In the genomic region with DNA sequence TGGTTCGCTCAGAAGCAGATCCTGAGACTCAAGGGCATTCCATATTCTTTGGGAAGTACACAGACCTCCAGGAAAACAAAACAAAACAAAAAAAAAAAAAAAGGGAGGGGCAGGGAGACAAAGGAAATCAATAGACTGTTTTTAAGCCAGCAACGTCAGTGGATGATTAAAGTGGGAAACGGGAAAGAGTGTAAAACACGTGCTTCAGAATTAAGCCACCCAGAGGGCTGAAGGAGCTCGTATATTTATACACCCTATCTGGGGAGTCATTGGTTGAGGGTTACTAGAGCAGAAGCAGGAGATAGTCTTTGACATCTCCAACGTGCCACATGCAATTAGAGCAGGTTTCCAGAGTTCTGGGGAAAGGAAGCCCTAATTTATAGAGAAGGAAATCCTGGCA, we compare ENCODE assay signal across 14 cellular contexts.
"Had no signal": no experiment of that assay in that cellular context is flagged by ENCODE, and none has a peak within 500 bp of the region (broad histone marks: within the 10 kb centered on the region; RNA-seq: fewer than 3 reads in every experiment).

No MANE protein-coding gene starts in this region.

- H3K4me3 Mint-ChIP-seq: activated CD8-positive, alpha-beta T cell treated with anti-CD3 and anti-CD28 coated beads, Interleukin-2, amount 10 ng/mL, durations not matched to agents 7 days and 5 days; neural crest cell had no signal

- H3K9me3 Mint-ChIP-seq: neural crest cell had no signal

- H3K27ac ChIP-seq: right lobe of liver, SK-N-MC, testis, upper lobe of right lung, VCaP had no signal

- H3K27me3 ChIP-seq: right lobe of liver, stomach, testis, upper lobe of right lung had no signal

- H3K36me3 ChIP-seq: right lobe of liver, stomach, upper lobe of right lung had no signal

- H3K9me3 ChIP-seq: right lobe of liver, stomach, testis, upper lobe of right lung had no signal

- H3K27ac Mint-ChIP-seq: activated CD8-positive, alpha-beta T cell treated with anti-CD3 and anti-CD28 coated beads, Interleukin-2, amount 10 ng/mL, durations not matched to agents 7 days and 5 days had no signal

- H3K4me3 ChIP-seq: right lobe of liver, SK-N-MC, stomach, testis, upper lobe of right lung had no signal

- DNase-seq: activated CD4-positive, alpha-beta T cell treated with anti-CD3 and anti-CD28 coated beads for 1 hour; activated CD8-positive, alpha-beta memory T cell treated with anti-CD3 and anti-CD28 coated beads, Interleukin-2, amount 50 U/mL, for 4 hours; activated CD8-positive, alpha-beta T cell treated with anti-CD3 and anti-CD28 coated beads, Interleukin-2, amount 10 ng/mL, durations not matched to agents 7 days and 5 days; activated naive CD4-positive, alpha-beta T cell; hippocampal formation; kidney; mesendoderm; right lobe of liver; stomach; testis; upper lobe of right lung had no signal

- H3K4me1 ChIP-seq: testis, upper lobe of right lung had no signal

- ATAC-seq: activated CD8-positive, alpha-beta T cell treated with anti-CD3 and anti-CD28 coated beads, Interleukin-2, amount 10 ng/mL, durations not matched to agents 7 days and 5 days; right lobe of liver; upper lobe of right lung had no signal
